ENCODE assay signal across 1 cellular context in the genomic region with DNA sequence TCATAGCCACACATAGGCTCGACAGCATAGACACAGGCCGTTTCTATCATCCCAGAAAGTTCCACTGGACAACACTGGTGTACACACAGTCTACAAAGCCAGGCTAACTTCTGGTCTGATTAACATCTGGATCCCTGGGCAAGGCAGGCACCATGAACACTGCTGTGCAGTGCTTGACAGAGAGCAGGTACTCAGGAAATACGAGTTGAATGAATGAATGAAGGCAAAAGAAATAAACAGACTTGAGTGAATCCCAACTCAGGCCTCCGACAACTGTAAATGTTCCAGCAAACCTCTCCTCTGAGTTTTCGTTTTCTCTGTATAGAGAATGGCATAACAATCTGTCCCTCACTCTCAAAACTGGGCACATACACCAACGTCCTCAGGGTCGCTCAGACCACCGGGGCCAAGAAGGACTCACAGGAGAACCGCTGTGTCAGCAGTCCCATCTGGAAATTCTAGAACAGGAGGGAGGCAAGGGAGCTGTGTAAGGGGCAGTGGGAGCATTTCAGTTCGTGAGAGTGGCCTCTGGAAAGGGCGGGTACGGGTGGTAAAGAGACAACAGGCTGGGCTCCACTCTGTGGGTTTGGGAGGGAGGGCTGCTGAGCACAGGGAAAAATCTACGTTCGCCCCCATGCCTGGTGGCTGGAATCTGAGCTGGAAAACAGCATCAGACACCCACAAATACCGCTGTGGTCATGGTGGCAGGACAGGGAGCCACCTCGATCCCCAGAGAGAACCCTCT.
TF ChIP-seq lines count a peak whose summit lies in the region.

No MANE protein-coding gene starts in this region.

TF ChIP-seq in HepG2, 621 proteins besides CTCF, POLR2A, EP300 and RAD21:
- TF ChIP-seq MAFK (conservative IDR thresholded peaks at IDR 0.05 in 1 of 2, IDR thresholded peaks at IDR 0.05 in 1 of 2; ENCODE audit: low read length in 2 of 2) (peak; percentile 77 to 82), ZNF138 (CRISPR knock-in tag; IDR thresholded peaks at IDR 0.05; ENCODE audit: low read depth) (no peak), SALL1 (CRISPR knock-in tag; IDR thresholded peaks at IDR 0.05) (no peak), ZNF124 (CRISPR knock-in tag; IDR thresholded peaks at IDR 0.05) (no peak), ZNF777 (CRISPR knock-in tag; IDR thresholded peaks at IDR 0.05) (no peak), ZNF549 (CRISPR knock-in tag; IDR thresholded peaks at IDR 0.05) (no peak), MAFF (IDR thresholded peaks at IDR 0.05; ENCODE audit: low read depth, low read length) (peak; percentile 52; the same call in 1 of the 2 replicates), ZNF431 (CRISPR knock-in tag; IDR thresholded peaks at IDR 0.05; ENCODE audit: borderline replicate concordance, low read depth) (no peak)
- TF ChIP-seq, protein P1, sequence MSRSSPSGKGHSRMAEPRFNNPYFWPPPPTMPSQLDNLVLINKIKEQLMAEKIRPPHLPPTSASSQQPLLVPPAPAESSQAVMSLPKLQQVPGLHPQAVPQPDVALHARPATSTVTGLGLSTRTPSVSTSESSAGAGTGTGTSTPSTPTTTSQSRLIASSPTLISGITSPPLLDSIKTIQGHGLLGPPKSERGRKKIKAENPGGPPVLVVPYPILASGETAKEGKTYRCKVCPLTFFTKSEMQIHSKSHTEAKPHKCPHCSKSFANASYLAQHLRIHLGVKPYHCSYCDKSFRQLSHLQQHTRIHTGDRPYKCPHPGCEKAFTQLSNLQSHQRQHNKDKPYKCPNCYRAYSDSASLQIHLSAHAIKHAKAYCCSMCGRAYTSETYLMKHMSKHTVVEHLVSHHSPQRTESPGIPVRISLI (CRISPR knock-in tag; IDR thresholded peaks at IDR 0.05; ENCODE audit: borderline replicate concordance): no peak
